ENCODE assay signal across 7 cellular contexts in genomic region chr19:13014101-13014920, GRCh38. TPM values are rescaled to one million over a fixed set of nuclear protein-coding genes. Genes with fewer than 3 reads are reported as not detected.
DNase-seq lines count a peak whose midpoint lies in the region; ATAC-seq and TF ChIP-seq lines count a peak whose summit lies in the region.

No MANE protein-coding gene starts in this region.

- CTCF ChIA-PET in IMR-90 (lab: Yijun Ruan, JAX), result no interaction called here

- TF ChIP-seq POLR2A in IMR-90 (IDR thresholded peaks at IDR 0.05; ENCODE audit: low read depth, low read length) (no peak), stomach (IDR thresholded peaks at IDR 0.05) (no peak)

- 0 out of 2 replicates have a peak overlapping the region, but pooled peaks have one; percentile 4 for H3K4ac ChIP-seq in IMR-90 (ENCODE audit: low read depth, low read length)

- no peak overlapping the region for H3K9ac ChIP-seq in IMR-90 (ENCODE audit: low read depth, low read length)
- H3K9ac ChIP-seq in adipocyte (ENCODE audit: low read length), result peak overlapping the region; percentile 97
- H3K9ac ChIP-seq in iPS-15b (ENCODE audit: low read depth, low read length), result no peak overlapping the region

- H4K5ac ChIP-seq in IMR-90 (ENCODE audit: low read depth, low read length), result no peak overlapping the region

- H3K18ac ChIP-seq in IMR-90 (ENCODE audit: low read depth, low read length), result no peak overlapping the region

- DNase-seq in IMR-90, result no peak
- DNase-seq in adipocyte (ENCODE audit: low read depth), result no peak
- DNase-seq in stomach, result no peak
- no peak for DNase-seq in NK-92 treated with Interleukin-12 subunit alpha and Interleukin-12 subunit beta, amount 100 ng/mL, for 24 hours (lab: John Stamatoyannopoulos, UW)
- no peak for DNase-seq in activated CD4-positive, CD25-positive, alpha-beta regulatory T cell treated with anti-CD3 and anti-CD28 coated beads, Interleukin-2, amount 50 U/mL, for 72 hours

- H3K27me3 ChIP-seq in IMR-90 (ENCODE audit: control insufficient read depth, insufficient read depth, low read length) (no peaks in the 10 kb centered on the region), adipocyte (replicated peaks; ENCODE audit: control insufficient read depth, insufficient read depth, low read length) (no peaks in the 10 kb centered on the region), iPS-15b (ENCODE audit: control insufficient read depth, insufficient read depth, low read length) (peaks cover 100% of the 10 kb centered on the region), stomach (peaks cover 0 to 54% (median 13%) of the 10 kb centered on the region in 3 donors)

- H2BK15ac ChIP-seq in IMR-90 (ENCODE audit: low read depth, low read length), result no peak overlapping the region

- BruUV-seq in IMR-90 (replicated peaks; lab: Mats Ljungman, UMichigan), result no TSS peak

- H3K9me1 ChIP-seq in IMR-90 (ENCODE audit: insufficient read depth, low read length), result peaks cover 9% of the 10 kb centered on the region; the same call in 1 of the 2 replicates

- no peak overlapping the region for H2BK5ac ChIP-seq in IMR-90 (ENCODE audit: low read depth, low read length, poor library complexity, severe bottlenecking)

- WGBS in IMR-90 (ENCODE audit: extremely low coverage in 2 of 2, insufficient read length in 1 of 2), 2 experiments, result 100% methylated on average over 4 of the region's 35 CpGs; no CpG with 5 or more reads in 1 of the 2 experiments
- 44 to 60% (median 47%) methylated on average over 35 of the region's 35 CpGs for WGBS in stomach, 5 donors

- H3K9me3 ChIP-seq in IMR-90 (ENCODE audit: control insufficient read depth, insufficient read depth, low read length), result no peaks in the 10 kb centered on the region
- H3K9me3 ChIP-seq in adipocyte (ENCODE audit: control insufficient read depth, low read length), result no peaks in the 10 kb centered on the region
- no peaks in the 10 kb centered on the region for H3K9me3 ChIP-seq in iPS-15b (ENCODE audit: control insufficient read depth, insufficient read depth, low read length)
- no peaks in the 10 kb centered on the region for H3K9me3 ChIP-seq in stomach

- in situ Hi-C loops in IMR-90 (cut with MboI; ENCODE audit: low sequenced_read_pairs), result no loop called here

- no peak overlapping the region for H3K14ac ChIP-seq in IMR-90 (replicated peaks; ENCODE audit: low read depth, low read length)

- POLR2A ChIA-PET in IMR-90 (lab: Charles Lee; ENCODE audit: unreplicated experiment), result interaction anchor here (0.5 to 1.3 kb wide), 3 partner anchors 8 to 469 kb away, joined by 8 to 11 read pairs (median 8); no protein-coding TSS in a partner anchor

- no peak overlapping the region for H2AK5ac ChIP-seq in IMR-90 (ENCODE audit: low read depth, low read length)

- ATAC-seq in IMR-90 (ENCODE audit: low read depth) (no peak), HG03342 (IDR thresholded peaks at IDR 0.05; ENCODE audit: unreplicated experiment) (no peak)

- H2BK120ac ChIP-seq in IMR-90 (ENCODE audit: low read depth, low read length), result no peak overlapping the region

- H2AFZ ChIP-seq in IMR-90 (replicated peaks; ENCODE audit: low read length, poor library complexity), result no peak overlapping the region

- no peak overlapping the region; the same call in 1 of the 2 replicates for H4K91ac ChIP-seq in IMR-90 (ENCODE audit: insufficient read depth, low read depth, low read length)

- no peak overlapping the region for H3K56ac ChIP-seq in IMR-90 (ENCODE audit: extremely low read depth, insufficient read depth, low read length)

- no peak overlapping the region for H2BK20ac ChIP-seq in IMR-90 (ENCODE audit: low read depth, low read length)

- dilution Hi-C loops in IMR-90 (cut with HindIII; ENCODE audit: low sequenced_read_pairs, unreplicated experiment), result no loop called here

- TF ChIP-seq RAD21 in IMR-90 (IDR thresholded peaks at IDR 0.05; ENCODE audit: low read length), result no peak

- H3K27ac ChIP-seq in IMR-90 (ENCODE audit: insufficient read depth, low read length), result no peak overlapping the region
- peak overlapping the region; percentile 59 to 94 (median 91) for H3K27ac ChIP-seq in stomach

- H4K20me1 ChIP-seq in IMR-90 (ENCODE audit: insufficient read depth, low read length), result peaks cover 9% of the 10 kb centered on the region; the same call in 1 of the 2 replicates

- no peak overlapping the region for H3K4me2 ChIP-seq in IMR-90 (ENCODE audit: low read depth, low read length)

- TF ChIP-seq CTCF in IMR-90 (conservative IDR thresholded peaks at IDR 0.05; ENCODE audit: low read depth, low read length) (no peak), stomach (IDR thresholded peaks at IDR 0.05) (no peak)

- H2AK9ac ChIP-seq in IMR-90 (replicated peaks; ENCODE audit: low read depth, low read length, poor library complexity), result peak overlapping the region; percentile 85

- intact Hi-C loops in IMR-90 (cut with micrococcal nuclease) (no loop called here), stomach (cut with DNase I; ENCODE audit: low total_unique reads) (no loop called here)

- H3K36me3 ChIP-seq in IMR-90 (ENCODE audit: control insufficient read depth, insufficient read depth, low read length) (no peaks in the 10 kb centered on the region; the same call in 1 of the 2 replicates), adipocyte (ENCODE audit: control insufficient read depth, insufficient read depth, low read length, severe bottlenecking) (no peaks in the 10 kb centered on the region), iPS-15b (ENCODE audit: control insufficient read depth, insufficient read depth, low read length) (no peaks in the 10 kb centered on the region), stomach (no peaks in the 10 kb centered on the region)

- no peak overlapping the region for H3K23ac ChIP-seq in IMR-90 (ENCODE audit: low read depth, low read length)

- no peak overlapping the region for H4K8ac ChIP-seq in IMR-90 (ENCODE audit: low read depth in 2 of 2, low read length in 2 of 2)

- no peak overlapping the region for H3K4me3 ChIP-seq in IMR-90 (ENCODE audit: insufficient read depth, low read depth, low read length)
- peak overlapping the region; percentile 82 for H3K4me3 ChIP-seq in adipocyte (ENCODE audit: low read length)
- peak overlapping the region; percentile 4 for H3K4me3 ChIP-seq in iPS-15b (ENCODE audit: low read depth, low read length)
- peak overlapping the region; percentile 25 to 40 (median 31) for H3K4me3 ChIP-seq in stomach

- peaks cover 30% of the 10 kb centered on the region for H3K4me1 ChIP-seq in IMR-90 (ENCODE audit: control insufficient read depth, insufficient read depth, low read length)
- H3K4me1 ChIP-seq in adipocyte (ENCODE audit: control insufficient read depth, insufficient read depth, low read length), result peaks cover 89% of the 10 kb centered on the region
- H3K4me1 ChIP-seq in iPS-15b (ENCODE audit: control insufficient read depth, insufficient read depth, low read length), result peaks cover 18% of the 10 kb centered on the region
- peaks cover 94 to 100% (median 99%) of the 10 kb centered on the region in 4 donors for H3K4me1 ChIP-seq in stomach

- peaks cover 27 to 74% of the 10 kb centered on the region in 2 experiments for H3K79me1 ChIP-seq in IMR-90 (ENCODE audit: low read depth in 1 of 2, low read length in 2 of 2)

- TF ChIP-seq EP300 in stomach (IDR thresholded peaks at IDR 0.05), result no peak

TF ChIP-seq in IMR-90, 13 proteins besides CTCF, POLR2A, EP300 and RAD21 (continues in another document):
- TF ChIP-seq SMC3 (IDR thresholded peaks at IDR 0.05; ENCODE audit: low read depth, low read length) (no peak), CHD1 (IDR thresholded peaks at IDR 0.05; ENCODE audit: low read depth, low read length) (no peak), ELK1 (IDR thresholded peaks at IDR 0.05; ENCODE audit: borderline replicate concordance, low read depth, low read length) (no peak), RFX5 (IDR thresholded peaks at IDR 0.05; ENCODE audit: low read depth, low read length) (no peak), RCOR1 (IDR thresholded peaks at IDR 0.05; ENCODE audit: insufficient replicate concordance, low read length) (no peak), FOS (IDR thresholded peaks at IDR 0.05; ENCODE audit: low read depth, low read length) (no peak), MAFK (IDR thresholded peaks at IDR 0.05; ENCODE audit: low read depth, low read length) (no peak), BHLHE40 (IDR thresholded peaks at IDR 0.05; ENCODE audit: low read depth, low read length) (no peak)

RNA-seq across cellular contexts. Expression of gene NFIX, which starts 19.0 kb away (rescaled TPM):
- total RNA-seq in IMR-90 (2012; rRNA removed) (10.0 and 10.2 TPM in 2 replicates), stomach (100 to 1,000 TPM in 1 of 5 donors, 10 to 100 TPM in 4; 14.0 to 183 (median 63.3) TPM)
- polyA plus RNA-seq in IMR-90 (2012; rRNA removed) (46.9 and 47.7 TPM in 2 replicates), stomach (10 to 100 TPM; 11.5 to 45.0 (median 30.2) TPM)
- 34.3 and 53.4 TPM in 2 replicates for polyA plus RNA-seq in IMR-90 (2012; cell fraction: cytosol; rRNA removed)
- 34.8 and 48.3 TPM in 2 replicates for polyA plus RNA-seq in IMR-90 (2012; cell fraction: nucleus; rRNA removed; ENCODE audit: low replicate concordance)

RNA-seq across cellular contexts. Expression of gene DAND5, which starts 44.9 kb away (rescaled TPM):
- total RNA-seq in IMR-90 (2012; rRNA removed) (not detected in 2 replicates), stomach (under 1 TPM in 1 of 5 donors, not detected in 4; 0.58 TPM)
- polyA plus RNA-seq in IMR-90 (2012; rRNA removed) (0.03 TPM in 1 of 2 replicates, not detected in the other), stomach (under 1 TPM in 2 of 3 donors, not detected in 1; 0.12 to 0.13 TPM)
- polyA plus RNA-seq in IMR-90 (2012; cell fraction: cytosol; rRNA removed), result 0.03 TPM in 1 of 2 replicates, not detected in the other
- 0.07 TPM in 1 of 2 replicates, not detected in the other for polyA plus RNA-seq in IMR-90 (2012; cell fraction: nucleus; rRNA removed; ENCODE audit: low replicate concordance)

RNA-seq across cellular contexts. Expression of gene GADD45GIP1, which starts 57.3 kb away (rescaled TPM):
- 13.3 and 22.5 TPM in 2 replicates for total RNA-seq in IMR-90 (2012; rRNA removed)
- 42.4 and 64.7 TPM in 2 replicates for polyA plus RNA-seq in IMR-90 (2012; rRNA removed)
- polyA plus RNA-seq in IMR-90 (2012; cell fraction: cytosol; rRNA removed), result 94.5 and 111 TPM in 2 replicates
- polyA plus RNA-seq in IMR-90 (2012; cell fraction: nucleus; rRNA removed; ENCODE audit: low replicate concordance), result 24.3 and 34.4 TPM in 2 replicates
- total RNA-seq in stomach, result 10 to 100 TPM in 4 of 5 donors, 1 to 10 TPM in 1; 1.8 to 93.3 (median 25.9) TPM
- polyA plus RNA-seq in stomach, result 10 to 100 TPM; 59.0 to 75.4 (median 61.8) TPM
